ENCODE assay signal across 11 cellular contexts in the genomic region with DNA sequence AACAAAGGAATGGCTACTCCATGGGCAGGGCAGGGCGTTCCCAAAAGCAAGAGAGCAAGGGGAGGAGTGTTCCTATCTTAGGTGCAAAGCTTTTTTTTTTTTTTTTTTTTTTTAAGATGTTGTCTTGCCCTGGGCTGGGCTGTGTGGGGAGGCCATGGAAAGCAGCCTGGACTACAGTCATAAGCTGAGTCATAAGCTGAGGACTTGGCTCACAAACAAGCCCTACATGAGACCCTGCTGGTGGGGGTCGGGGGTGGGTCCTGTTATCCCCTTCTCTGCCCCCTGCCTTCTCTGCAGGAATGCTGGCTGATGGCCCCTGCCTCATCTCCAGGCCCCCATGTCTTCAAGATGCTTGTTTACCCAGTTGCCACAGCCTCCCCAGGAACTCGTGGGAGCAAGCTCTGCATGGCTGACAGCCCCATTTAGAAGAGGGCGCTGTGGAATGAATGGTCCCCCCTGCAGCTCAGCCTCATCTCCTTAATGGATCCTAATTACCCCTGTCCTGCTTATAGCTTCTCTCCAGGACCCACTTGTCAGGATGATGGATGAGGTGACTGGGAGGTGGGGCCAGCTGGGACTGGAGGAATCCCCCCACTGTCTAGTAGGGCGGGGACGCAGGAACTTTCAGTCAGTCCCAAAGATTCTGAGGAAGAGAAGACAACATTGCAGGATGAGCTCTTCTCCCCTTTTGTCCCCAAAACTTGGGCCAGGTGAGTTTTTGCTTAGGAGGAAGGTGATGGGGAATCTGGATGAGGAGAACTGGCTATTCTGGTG.
DNase-seq lines count a peak whose midpoint lies in the region; ATAC-seq and TF ChIP-seq lines count a peak whose summit lies in the region.
"Had no signal": no experiment of that assay in that cellular context is flagged by ENCODE, and none has a peak within 500 bp of the region (broad histone marks: within the 10 kb centered on the region; RNA-seq: fewer than 3 reads in every experiment).

No MANE protein-coding gene starts in this region.

- H3K27me3 ChIP-seq in HUES64 (ENCODE audit: insufficient read depth, low read length): peaks cover 58% of the 10 kb centered on the region
- H3K27me3 ChIP-seq in brain microvascular endothelial cell (replicated peaks): no peaks in the 10 kb centered on the region
- H3K27me3 ChIP-seq in CD8-positive, alpha-beta memory T cell (ENCODE audit: insufficient read depth, low read length, poor library complexity, severe bottlenecking): no peaks in the 10 kb centered on the region
- H3K27me3 ChIP-seq: hepatocyte had no signal

- H3K27ac ChIP-seq in HUES64 (ENCODE audit: low read depth, low read length): peak overlapping the region; percentile 73
- no peak overlapping the region for H3K27ac ChIP-seq in brain microvascular endothelial cell
- H3K27ac ChIP-seq in CD8-positive, alpha-beta memory T cell (ENCODE audit: low read depth, low read length): no peak overlapping the region

- DNase-seq in COLO829 (ENCODE audit: low spot score) (peak; percentile 41), brain microvascular endothelial cell (peak; percentile 32), lung microvascular endothelial cell (ENCODE audit: low read depth in 2 of 2) (peak; percentile 24 to 69), RPMI8226 (no peak)
- no peak for DNase-seq in CD8-positive, alpha-beta memory T cell
- DNase-seq: activated T-cell treated with anti-CD3 and anti-CD28 coated beads, Interleukin-2, amount 50 U/mL, for 72 hours; C1 segment of cervical spinal cord had no signal

- peak overlapping the region; percentile 52; the same call in 1 of the 2 replicates for H3K9ac ChIP-seq in HUES64 (ENCODE audit: low read depth, low read length)

- H3K4me3 Mint-ChIP-seq in CD8-positive, alpha-beta memory T cell: no peak overlapping the region
- H3K4me3 Mint-ChIP-seq: activated T-cell treated with anti-CD3 and anti-CD28 coated beads, Interleukin-2, amount 50 U/mL, for 72 hours had no signal

- WGBS in HUES64: 20% methylated on average over 6 of the region's 6 CpGs

- peaks cover 36% of the 10 kb centered on the region for H3K4me1 ChIP-seq in HUES64 (ENCODE audit: insufficient read depth, low read length)
- no peaks in the 10 kb centered on the region for H3K4me1 ChIP-seq in CD8-positive, alpha-beta memory T cell (ENCODE audit: insufficient read depth, low read length)

- CTCF ChIA-PET in CD8-positive, alpha-beta memory T cell (lab: Charles Lee): no interaction called here

- ATAC-seq in GM18861 (IDR thresholded peaks at IDR 0.05; ENCODE audit: unreplicated experiment) (no peak), HG03280 (IDR thresholded peaks at IDR 0.05; ENCODE audit: unreplicated experiment) (no peak)

- H3K36me3 ChIP-seq in HUES64 (ENCODE audit: insufficient read depth, low read length) (no peaks in the 10 kb centered on the region), brain microvascular endothelial cell (replicated peaks) (no peaks in the 10 kb centered on the region)
- no peaks in the 10 kb centered on the region for H3K36me3 ChIP-seq in CD8-positive, alpha-beta memory T cell (ENCODE audit: insufficient read depth, low read length)

- in situ Hi-C loops in brain microvascular endothelial cell (cut with HindIII; ENCODE audit: low pct_ligation_motif_present, low sequenced_read_pairs): no loop called here

- H3K9me3 Mint-ChIP-seq in CD8-positive, alpha-beta memory T cell: peaks cover 0 to 4% (median 2%) of the 10 kb centered on the region in 5 donors

- no peak for TF ChIP-seq CTCF in brain microvascular endothelial cell (IDR thresholded peaks at IDR 0.05; ENCODE audit: low read depth, low read length, missing control alignments)

- peak overlapping the region; percentile 32; the same call in 1 of the 2 replicates for H3K4me3 ChIP-seq in HUES64 (ENCODE audit: low read length)
- H3K4me3 ChIP-seq in brain microvascular endothelial cell (ENCODE audit: low read depth, low read length): no peak overlapping the region
- no peak overlapping the region for H3K4me3 ChIP-seq in CD8-positive, alpha-beta memory T cell (ENCODE audit: low read length)
- H3K4me3 ChIP-seq: hepatocyte had no signal

- POLR2A ChIA-PET in CD8-positive, alpha-beta memory T cell (lab: Charles Lee): no interaction called here

- peaks cover 4 to 22% of the 10 kb centered on the region in 2 donors for H3K27me3 Mint-ChIP-seq in CD8-positive, alpha-beta memory T cell

- H3K27ac Mint-ChIP-seq in CD8-positive, alpha-beta memory T cell: no peak overlapping the region
- H3K27ac Mint-ChIP-seq: activated T-cell treated with anti-CD3 and anti-CD28 coated beads, Interleukin-2, amount 50 U/mL, for 72 hours had no signal

- H3K4me1 Mint-ChIP-seq in CD8-positive, alpha-beta memory T cell: no peaks in the 10 kb centered on the region

- no peaks in the 10 kb centered on the region for H3K9me3 ChIP-seq in HUES64 (ENCODE audit: insufficient read depth, low read depth, low read length)
- no peaks in the 10 kb centered on the region for H3K9me3 ChIP-seq in CD8-positive, alpha-beta memory T cell (ENCODE audit: low read length)

- peaks cover 0 to 1% (median 0%) of the 10 kb centered on the region in 3 donors for H3K36me3 Mint-ChIP-seq in CD8-positive, alpha-beta memory T cell

Comparison
In these comparisons a context has a peak if more than half of its experiments do, and no peak if none do; other contexts are left out.
1. DNase-seq: peak in COLO829 (single experiment), brain microvascular endothelial cell (single experiment) and lung microvascular endothelial cell (2 of 2); none in CD8-positive, alpha-beta memory T cell (0 of 5) and RPMI8226 (single experiment).